Comparison of ENCODE assay signal across 1 cellular context in genomic region chr6:157760137-157760536, GRCh38.
TF ChIP-seq lines count a peak whose summit lies in the region.

No MANE protein-coding gene starts in this region.

TF ChIP-seq in IMR-90, 13 proteins besides CTCF, POLR2A, EP300 and RAD21:
- TF ChIP-seq FOS (IDR thresholded peaks at IDR 0.05; ENCODE audit: low read depth, low read length) (no peak), ELK1 (IDR thresholded peaks at IDR 0.05; ENCODE audit: borderline replicate concordance, low read depth, low read length) (no peak), CEBPB (IDR thresholded peaks at IDR 0.05; ENCODE audit: low read depth, low read length) (no peak), USF2 (IDR thresholded peaks at IDR 0.05; ENCODE audit: low read depth, low read length) (no peak), MXI1 (IDR thresholded peaks at IDR 0.05; ENCODE audit: borderline replicate concordance, low read depth, low read length) (no peak), SMC3 (IDR thresholded peaks at IDR 0.05; ENCODE audit: low read depth, low read length) (no peak), NFE2L2 (IDR thresholded peaks at IDR 0.05; ENCODE audit: low read depth, low read length) (no peak)
